In the genomic region with DNA sequence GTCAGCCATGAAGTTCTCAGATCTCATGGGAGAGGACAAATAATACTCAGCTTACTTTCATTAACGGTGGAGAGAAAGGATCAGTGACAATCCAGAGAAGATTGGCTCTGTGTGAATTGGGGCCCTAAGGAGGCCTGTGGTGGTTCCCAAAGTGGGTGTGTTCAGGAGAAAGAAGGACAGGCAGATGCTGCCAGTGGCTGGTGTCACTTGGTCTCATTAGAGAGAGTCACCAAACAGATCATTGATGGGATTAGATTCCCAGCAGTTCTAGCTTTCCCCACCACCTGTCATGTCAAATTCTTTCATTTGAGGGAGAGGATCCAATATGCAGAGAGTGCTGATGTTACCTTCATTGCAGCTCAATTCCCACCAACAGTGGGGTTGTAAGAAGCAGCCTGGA, we compare ENCODE assay signal across 23 cellular contexts. TPM values are rescaled to one million over a fixed set of nuclear protein-coding genes. Genes with fewer than 3 reads are reported as not detected.
DNase-seq lines count a peak whose midpoint lies in the region; ATAC-seq, FAIRE-seq and TF ChIP-seq lines count a peak whose summit lies in the region.
"Had no signal": no experiment of that assay in that cellular context is flagged by ENCODE, and none has a peak within 500 bp of the region (broad histone marks: within the 10 kb centered on the region; RNA-seq: fewer than 3 reads in every experiment).

No MANE protein-coding gene starts in this region.

- H3K36me3 ChIP-seq in cardiac muscle cell, result peaks cover 20% of the 10 kb centered on the region
- H3K36me3 ChIP-seq in bronchial epithelial cell (ENCODE audit: control insufficient read depth, insufficient read depth, low read length), result no peaks in the 10 kb centered on the region
- H3K36me3 ChIP-seq in gastrocnemius medialis, result no peaks in the 10 kb centered on the region
- H3K36me3 ChIP-seq: BE2C had no signal

- intact Hi-C loops in cardiac septum (cut with DNase I), result loop anchor here (10.0 kb wide), 2 partner anchors 195 to 1225 kb away; partner anchors contain the start of gene SMS
- intact Hi-C loops in gastrocnemius medialis (cut with DNase I; ENCODE audit: low total_unique reads), result no loop called here

- peak; percentile 72 for FAIRE-seq in bronchial epithelial cell (lab: Jason Lieb, UNC)
- FAIRE-seq: GM12878 had no signal

- H3K27me3 ChIP-seq in cardiac muscle cell (no peaks in the 10 kb centered on the region), bronchial epithelial cell (ENCODE audit: control insufficient read depth, insufficient read depth, low read length) (no peaks in the 10 kb centered on the region), gastrocnemius medialis (no peaks in the 10 kb centered on the region)
- H3K27me3 ChIP-seq: BE2C had no signal

- no peak for TF ChIP-seq POLR2A in gastrocnemius medialis (IDR thresholded peaks at IDR 0.05)

- no peaks in the 10 kb centered on the region for H3K9me3 ChIP-seq in cardiac muscle cell (ENCODE audit: low read depth)
- H3K9me3 ChIP-seq in gastrocnemius medialis, result no peaks in the 10 kb centered on the region
- H3K9me3 ChIP-seq: BE2C had no signal

- ATAC-seq in gastrocnemius medialis, result no peak
- ATAC-seq: GM12878, HCT116 had no signal

- DNase-seq in cardiac muscle cell (ENCODE audit: low read depth in 1 of 2, low spot score in 1 of 2) (no peak), cardiac septum (ENCODE audit: low spot score) (no peak), bronchial epithelial cell (ENCODE audit: low read depth) (no peak), gastrocnemius medialis (no peak), amniotic stem cell (lab: John Stamatoyannopoulos, UW) (no peak), NCI-H345 treated with DMSO at 0.1 percent for 48 hours (lab: John Stamatoyannopoulos, UW; ENCODE audit: unreplicated experiment) (no peak)
- DNase-seq: ACHN; BE2C; C1 segment of cervical spinal cord; CD4-positive, CD25-positive, alpha-beta regulatory T cell; CD8-positive, alpha-beta memory T cell; COR-L47; DMS 273 treated with DMSO at 0.1 percent for 48 hours; DMS53; DND-41; EL; GOT3; H7; HFFc6 had no signal

- H3K27ac ChIP-seq in cardiac muscle cell (peak overlapping the region; percentile 83), gastrocnemius medialis (peak overlapping the region; percentile 73 to 92 (median 84))

- peaks cover 56% of the 10 kb centered on the region for H3K4me1 ChIP-seq in cardiac muscle cell (ENCODE audit: low read depth)
- H3K4me1 ChIP-seq in gastrocnemius medialis, result peaks cover 33 to 44% of the 10 kb centered on the region in 2 donors
- H3K4me1 ChIP-seq: BE2C had no signal

- in situ Hi-C loops in gastrocnemius medialis (cut with MboI; ENCODE audit: low sequenced_read_pairs in 4 of 4), result loop anchor here in 1 of 4 donors (25.0 kb wide), 1 partner anchor 1238 kb away; no protein-coding TSS in a partner anchor

- no peak overlapping the region for H3K4me3 ChIP-seq in cardiac muscle cell
- H3K4me3 ChIP-seq in bronchial epithelial cell (ENCODE audit: low read depth, low read length), result no peak overlapping the region
- no peak overlapping the region for H3K4me3 ChIP-seq in gastrocnemius medialis
- H3K4me3 ChIP-seq: GM12878 had no signal

- TF ChIP-seq CTCF in cardiac muscle cell (IDR thresholded peaks at IDR 0.05; ENCODE audit: low read depth, low read length) (no peak), bronchial epithelial cell (IDR thresholded peaks at IDR 0.05; ENCODE audit: insufficient read depth, low read length, severe bottlenecking) (no peak), gastrocnemius medialis (IDR thresholded peaks at IDR 0.05 in 4 of 5, conservative IDR thresholded peaks at IDR 0.05 in 1 of 5) (no peak)

RNA-seq across cellular contexts. Expression of gene SMPX, which starts 8.0 kb away (rescaled TPM):
- 402 and 912 TPM in 2 replicates for total RNA-seq in cardiac muscle cell
- 633 and 1,072 TPM in 2 replicates for polyA plus RNA-seq in cardiac muscle cell
- total RNA-seq in cardiac septum, result 732 TPM
- total RNA-seq in bronchial epithelial cell, result not detected in 2 replicates
- total RNA-seq in gastrocnemius medialis, result 100 to 1,000 TPM in 3 of 4 donors, 10 to 100 TPM in 1; 79.1 to 797 (median 200) TPM
- total RNA-seq: A172; CD4-positive, CD25-positive, alpha-beta regulatory T cell; CD8-positive, alpha-beta memory T cell; G401; GM12878; HFFc6 had no signal
- polyA plus RNA-seq: CD4-positive, CD25-positive, alpha-beta regulatory T cell; CD8-positive, alpha-beta memory T cell had no signal

Comparison
In these comparisons a context has a peak if more than half of its experiments do, and no peak if none do; other contexts are left out.
1. RNA of gene SMPX, which starts 8.0 kb away (total RNA-seq): 732 TPM in cardiac septum (single experiment), 402 to 912 TPM in cardiac muscle cell and 79.1 to 797 TPM in gastrocnemius medialis; not detected in bronchial epithelial cell; every median in the first group is over 10 times any median in the second.